ENCODE assay signal across 18 cellular contexts in the genomic region with DNA sequence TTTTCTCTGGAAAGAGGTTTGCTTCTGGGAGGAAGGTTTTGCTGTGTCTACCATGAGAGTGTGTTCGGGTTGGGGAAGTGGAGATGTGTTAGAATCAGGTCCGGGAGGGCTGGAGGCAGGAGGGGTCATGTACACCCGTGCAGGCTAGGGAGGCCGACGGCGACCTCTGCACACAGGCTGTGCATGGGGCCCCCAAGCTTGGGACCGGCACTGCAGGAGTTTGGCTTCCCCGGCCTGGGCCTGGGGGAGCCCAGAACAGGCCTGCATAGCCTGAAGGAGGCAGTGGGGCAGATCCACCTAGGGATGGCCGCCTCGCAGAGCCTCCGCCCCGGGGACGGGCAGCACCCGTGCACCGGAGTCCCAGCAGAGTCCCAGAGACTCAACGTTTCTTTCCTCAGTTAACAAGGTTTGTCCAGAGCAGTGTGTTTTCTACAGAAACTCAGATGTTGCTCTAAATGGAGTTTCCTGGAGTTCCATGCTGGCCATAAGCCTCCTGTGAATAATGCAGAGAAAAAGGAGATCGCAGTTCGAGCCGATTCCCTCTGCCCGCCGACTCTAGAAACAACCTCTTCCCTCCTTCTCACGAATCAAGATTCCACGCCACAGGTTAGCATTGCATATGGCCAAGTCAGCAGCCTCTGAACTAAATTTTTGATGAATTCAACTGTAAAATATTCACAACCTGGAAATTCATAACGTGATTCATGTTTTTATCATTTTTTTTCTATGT.
"Had no signal": no experiment of that assay in that cellular context is flagged by ENCODE, and none has a peak within 500 bp of the region (broad histone marks: within the 10 kb centered on the region; RNA-seq: fewer than 3 reads in every experiment).

No MANE protein-coding gene starts in this region.

- H3K4me3 Mint-ChIP-seq: activated naive CD4-positive, alpha-beta T cell treated with anti-CD3 and anti-CD28 coated beads, Interleukin-2, amount 10 ng/mL, durations not matched to agents 7 days and 5 days; neural crest cell; T-helper 2 cell treated with Interferon-gamma antibody and Interleukin-4, amounts not matched to agents 5 μg/mL and 100 μg/mL, for 36 hours had no signal

- FAIRE-seq: colon had no signal

- H3K36me3 ChIP-seq: ascending aorta, cardiac muscle cell, esophagus muscularis mucosa, ovary, SJSA1, upper lobe of right lung had no signal

- H3K36me3 Mint-ChIP-seq: activated naive CD4-positive, alpha-beta T cell treated with anti-CD3 and anti-CD28 coated beads, Interleukin-2, amount 10 ng/mL, durations not matched to agents 7 days and 5 days had no signal

- H3K4me1 Mint-ChIP-seq: activated naive CD4-positive, alpha-beta T cell treated with anti-CD3 and anti-CD28 coated beads, Interleukin-2, amount 10 ng/mL, durations not matched to agents 7 days and 5 days had no signal

- H3K27ac ChIP-seq: ascending aorta, cardiac muscle cell, esophagus muscularis mucosa, ovary, SJSA1, upper lobe of right lung had no signal

- H3K4me3 ChIP-seq: ascending aorta, cardiac muscle cell, esophagus muscularis mucosa, ovary, SJSA1, upper lobe of right lung had no signal

- DNase-seq: activated naive CD4-positive, alpha-beta T cell treated with anti-CD3 and anti-CD28 coated beads, Interleukin-2, amount 10 ng/mL, durations not matched to agents 7 days and 5 days; activated T-cell treated with anti-CD3 and anti-CD28 coated beads, Interleukin-2, amount 50 U/mL, for 1 hour; hypothalamus; kidney glomerular epithelial cell; midbrain; ovary; stimulated activated CD4-positive, alpha-beta T cell treated with anti-CD3 and anti-CD28 coated beads, Interleukin-15, amount 100 ng/mL, for 24 hours; stimulated activated CD4-positive, alpha-beta T cell treated with anti-CD3 and anti-CD28 coated beads, Interleukin-4, amount 100 ng/mL, for 24 hours; stimulated activated naive CD4-positive, alpha-beta T cell; upper lobe of right lung had no signal

- H3K9me3 ChIP-seq: ovary, upper lobe of right lung had no signal

- H3K9me3 Mint-ChIP-seq: neural crest cell had no signal

- H3K27me3 ChIP-seq: ascending aorta, cardiac muscle cell, ovary, SJSA1 had no signal

- H3K27ac Mint-ChIP-seq: activated naive CD4-positive, alpha-beta T cell treated with anti-CD3 and anti-CD28 coated beads, Interleukin-2, amount 10 ng/mL, durations not matched to agents 7 days and 5 days; activated T-helper 2 cell treated with anti-CD3 and anti-CD28 coated beads, Interferon-gamma antibody, Interleukin-2, Interleukin-4, amounts not matched to agents 10 μg/mL and 5 μg/mL and 100 μg/mL, durations not matched to agents 14 hours and 24 hours and 36 hours; T-helper 2 cell treated with Interferon-gamma antibody and Interleukin-4, amounts not matched to agents 5 μg/mL and 100 μg/mL, for 36 hours had no signal

- H3K4me1 ChIP-seq: ascending aorta, esophagus muscularis mucosa, SJSA1, upper lobe of right lung had no signal
